13 cellular contexts compared by ENCODE assay signal in genomic region chr1:111225717-111226400, GRCh38. TPM values are rescaled to one million over a fixed set of nuclear protein-coding genes. Genes with fewer than 3 reads are reported as not detected.
DNase-seq lines count a peak whose midpoint lies in the region; ATAC-seq and TF ChIP-seq lines count a peak whose summit lies in the region.
"Had no signal": no experiment of that assay in that cellular context is flagged by ENCODE, and none has a peak within 500 bp of the region (broad histone marks: within the 10 kb centered on the region; RNA-seq: fewer than 3 reads in every experiment).

No MANE protein-coding gene starts in this region.

- no peaks in the 10 kb centered on the region for H3K9me3 Mint-ChIP-seq in brain
- H3K9me3 Mint-ChIP-seq in stimulated activated naive B cell treated with anti-CD40 and anti-IgM and Interleukin-4, amounts not matched to agents 10 μg/mL and 1 μg/mL and 100 μg/mL, for 72 hours = no peaks in the 10 kb centered on the region

- TF ChIP-seq CTCF in brain (conservative IDR thresholded peaks at IDR 0.05) = no peak

- DNase-seq in activated gamma-delta T cell treated with Interleukin-2 at 50 U/mL for 16 hours = peak; percentile 35
- DNase-seq in activated gamma-delta T cell (lab: John Stamatoyannopoulos, UW) = no peak
- DNase-seq in T-helper 17 cell = no peak
- no peak for DNase-seq in stimulated activated naive B cell treated with anti-CD40 and anti-IgM and Interleukin-4, amounts not matched to agents 10 μg/mL and 1 μg/mL and 100 μg/mL, for 72 hours
- no peak for DNase-seq in 8988T
- DNase-seq in iPS-NIHi7 (ENCODE audit: extremely low spot score) = no peak
- no peak for DNase-seq in globus pallidus (ENCODE audit: low spot score)
- DNase-seq: brain microvascular endothelial cell, gastrocnemius medialis, NCI-H1417 treated with DMSO at 0.1 percent for 48 hours, NCI-H510A had no signal

- H3K27me3 Mint-ChIP-seq in T-helper 17 cell (no peaks in the 10 kb centered on the region), brain (no peaks in the 10 kb centered on the region)
- no peaks in the 10 kb centered on the region for H3K27me3 Mint-ChIP-seq in stimulated activated naive B cell treated with anti-CD40 and anti-IgM and Interleukin-4, amounts not matched to agents 10 μg/mL and 1 μg/mL and 100 μg/mL, for 72 hours

- peak overlapping the region; percentile 83 for H3K4me3 Mint-ChIP-seq in T-helper 17 cell
- no peak overlapping the region for H3K4me3 Mint-ChIP-seq in brain
- no peak overlapping the region for H3K4me3 Mint-ChIP-seq in stimulated activated naive B cell treated with anti-CD40 and anti-IgM and Interleukin-4, amounts not matched to agents 10 μg/mL and 1 μg/mL and 100 μg/mL, for 72 hours

- H3K4me1 Mint-ChIP-seq in T-helper 17 cell (peaks cover 67% of the 10 kb centered on the region), brain (peaks cover 37% of the 10 kb centered on the region)
- H3K4me1 Mint-ChIP-seq in stimulated activated naive B cell treated with anti-CD40 and anti-IgM and Interleukin-4, amounts not matched to agents 10 μg/mL and 1 μg/mL and 100 μg/mL, for 72 hours = peaks cover 57 to 78% of the 10 kb centered on the region in 2 donors

- H3K27ac Mint-ChIP-seq in T-helper 17 cell (peak overlapping the region; percentile 90), brain (peak overlapping the region in 3 of 5 experiments; percentile 19 to 83 (median 44))
- peak overlapping the region; percentile 2 for H3K27ac Mint-ChIP-seq in stimulated activated naive B cell treated with anti-CD40 and anti-IgM and Interleukin-4, amounts not matched to agents 10 μg/mL and 1 μg/mL and 100 μg/mL, for 72 hours

- no peaks in the 10 kb centered on the region for H3K36me3 Mint-ChIP-seq in T-helper 17 cell (ENCODE audit: low read depth)
- H3K36me3 Mint-ChIP-seq in brain = no peaks in the 10 kb centered on the region
- peaks cover 0 to 3% of the 10 kb centered on the region in 2 donors for H3K36me3 Mint-ChIP-seq in stimulated activated naive B cell treated with anti-CD40 and anti-IgM and Interleukin-4, amounts not matched to agents 10 μg/mL and 1 μg/mL and 100 μg/mL, for 72 hours

- peak; percentile 53 for ATAC-seq in T-helper 17 cell
- no peak for ATAC-seq in stimulated activated naive B cell treated with anti-CD40 and anti-IgM and Interleukin-4, amounts not matched to agents 10 μg/mL and 1 μg/mL and 100 μg/mL, for 72 hours (replicated peaks)
- ATAC-seq: gastrocnemius medialis had no signal

- H3K9me3 ChIP-seq in T-helper 17 cell (ENCODE audit: control insufficient read depth, low read length, poor library complexity, severe bottlenecking) = no peaks in the 10 kb centered on the region
- H3K9me3 ChIP-seq: gastrocnemius medialis had no signal

RNA-seq across cellular contexts. Expression of gene CHI3L2, which starts 1.7 kb away (rescaled TPM):
- total RNA-seq in T-helper 17 cell = 1 to 10 TPM; 8.1 to 9.1 TPM
- polyA plus RNA-seq in brain (ENCODE audit: insufficient read depth, low read depth, low replicate concordance) = 5.9 TPM
- total RNA-seq: pulmonary artery endothelial cell had no signal

RNA-seq across cellular contexts. Expression of gene DENND2D, which starts 25.4 kb away (rescaled TPM):
- 100 to 1,000 TPM in 1 of 2 donors, 10 to 100 TPM in 1; 62.4 to 126 TPM for total RNA-seq in T-helper 17 cell
- 6.1 TPM for polyA plus RNA-seq in brain (ENCODE audit: insufficient read depth, low read depth, low replicate concordance)

Comparison
In these comparisons a context has a peak if more than half of its experiments do, and no peak if none do; other contexts are left out.
1. H3K27ac Mint-ChIP-seq: peak in every context shown above with its lines; median percentile 90 in T-helper 17 cell; 44 in brain; 2 in stimulated activated naive B cell treated with anti-CD40 and anti-IgM and Interleukin-4, amounts not matched to agents 10 μg/mL and 1 μg/mL and 100 μg/mL, for 72 hours.